ENCODE assay signal across 8 cellular contexts in genomic region chrX:19888419-19888879, GRCh38. TPM values are rescaled to one million over a fixed set of nuclear protein-coding genes. Genes with fewer than 3 reads are reported as not detected.
DNase-seq lines count a peak whose midpoint lies in the region; ATAC-seq, FAIRE-seq and TF ChIP-seq lines count a peak whose summit lies in the region.

No MANE protein-coding gene starts in this region.

- no peaks in the 10 kb centered on the region for H3K36me3 ChIP-seq in pancreas

- intact Hi-C loops in left cardiac atrium (cut with DNase I) (loop anchor here in 1 of 2 donors (2.0 to 5.0 kb wide), 3 partner anchors 150 to 516 kb away; no protein-coding TSS in a partner anchor), pancreas (cut with DNase I) (loop anchor here in 1 of 3 donors (10.0 kb wide), 1 partner anchor 154 kb away; no protein-coding TSS in a partner anchor)

- WGBS in pancreas, 2 donors: 13 to 44% methylated on average over 15 of the region's 15 CpGs

- no peak for FAIRE-seq in pancreas (lab: Jason Lieb, UNC)

- peak in 1 of 4 donors; percentile 27 for TF ChIP-seq CTCF in pancreas (IDR thresholded peaks at IDR 0.05)

- H3K27ac ChIP-seq in angular gyrus (ENCODE audit: low read depth, low read length) (peak overlapping the region; percentile 52), pancreas (peak overlapping the region in 3 of 4 donors; percentile 19 to 44 (median 34))

- ATAC-seq in left cardiac atrium: peak; percentile 72 to 78
- ATAC-seq in pancreas: peak; percentile 55 to 87 (median 77)
- no peak for ATAC-seq in GM18867 (IDR thresholded peaks at IDR 0.05; ENCODE audit: unreplicated experiment)
- no peak for ATAC-seq in HG03354 (IDR thresholded peaks at IDR 0.05; ENCODE audit: poor library complexity, severe bottlenecking, unreplicated experiment)

- H3K4me3 ChIP-seq in pancreas: peak overlapping the region; percentile 18 to 71 (median 40)

- H3K9me3 ChIP-seq in pancreas: no peaks in the 10 kb centered on the region

- H3K27me3 ChIP-seq in pancreas: no peaks in the 10 kb centered on the region

- DNase-seq in DMS 273 treated with DMSO at 0.1 percent for 48 hours (lab: John Stamatoyannopoulos, UW) (peak; percentile 57), HK-2 (ENCODE audit: unreplicated experiment) (peak; percentile 71), OCI-M1 (lab: John Stamatoyannopoulos, UW) (peak; percentile 85), left cardiac atrium (no peak), pancreas (no peak)

- H3K4me1 ChIP-seq in pancreas: no peaks in the 10 kb centered on the region

RNA-seq across cellular contexts. Expression of gene SH3KBP1, which starts 1.0 kb away (rescaled TPM):
- 10 to 100 TPM; 28.6 to 39.5 TPM for total RNA-seq in left cardiac atrium
- 10 to 100 TPM in 1 of 6 donors, 1 to 10 TPM in 5; 2.2 to 11.1 (median 4.9) TPM for total RNA-seq in pancreas
- 1 to 10 TPM; 3.5 to 5.1 TPM for polyA plus RNA-seq in pancreas

Comparison
In these comparisons a context has a peak if more than half of its experiments do, and no peak if none do; other contexts are left out.
1. DNase-seq: peak in DMS 273 treated with DMSO at 0.1 percent for 48 hours (single experiment), HK-2 (single experiment) and OCI-M1 (single experiment); none in left cardiac atrium (single experiment) and pancreas (0 of 6).
2. ATAC-seq: peak in left cardiac atrium (2 of 2) and pancreas (4 of 4); none in GM18867 (single experiment) and HG03354 (single experiment).